Comparison of ENCODE assay signal across 8 cellular contexts in the genomic region with DNA sequence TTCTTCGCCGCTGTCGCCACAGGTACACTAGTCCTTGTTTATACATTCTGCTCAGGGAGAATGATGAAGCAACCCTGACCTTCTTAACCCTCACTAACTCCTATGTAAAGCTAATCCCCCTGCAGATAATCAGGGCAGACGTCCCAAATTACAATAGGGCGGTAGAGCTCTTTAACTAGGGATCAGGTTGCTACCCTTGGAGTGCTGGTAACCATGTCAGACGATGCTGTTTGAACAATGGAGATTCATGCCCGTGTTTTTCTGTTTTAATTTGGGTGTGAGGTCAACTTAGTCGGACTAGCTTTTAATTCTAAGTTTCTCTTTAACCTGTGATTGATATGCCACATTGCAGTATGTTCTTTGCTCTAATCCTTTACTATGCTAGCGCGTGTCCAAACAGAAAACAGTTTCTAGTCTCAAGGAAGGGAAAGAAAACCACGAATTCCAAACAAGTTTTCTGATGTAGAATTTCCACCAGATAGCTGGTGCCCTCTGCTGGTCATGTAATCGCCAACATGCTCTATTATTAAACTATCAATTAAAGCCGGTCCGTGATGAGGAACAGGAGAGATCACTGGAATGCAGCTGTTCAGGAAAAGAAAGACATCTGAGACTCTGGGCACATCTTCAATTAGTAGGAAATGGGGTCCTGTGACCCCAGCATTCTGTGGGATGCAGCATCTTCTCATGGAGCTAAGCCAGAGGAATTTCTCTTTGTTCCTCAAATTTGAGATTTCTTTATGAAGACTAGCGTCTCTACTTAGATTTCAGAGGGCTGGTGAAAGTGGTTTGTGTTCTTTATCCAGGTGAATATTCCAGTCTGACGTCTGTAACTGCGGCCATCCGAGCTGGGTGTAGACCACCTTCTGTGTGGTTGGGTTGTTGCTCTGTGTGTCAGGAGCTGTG.
A peak's percentile ranks its signal among the peaks of the same experiment; 100 is the strongest.
DNase-seq lines count a peak whose midpoint lies in the region; ATAC-seq and TF ChIP-seq lines count a peak whose summit lies in the region.

No MANE protein-coding gene starts in this region.

- no peak for ATAC-seq in HG02610 (IDR thresholded peaks at IDR 0.05; ENCODE audit: unreplicated experiment)

- DNase-seq in SIG-M5 treated with dmso at 0.1 percent for 504 hours (lab: John Stamatoyannopoulos, UW; ENCODE audit: unreplicated experiment) (peak; percentile 46), SIG-M5 (lab: John Stamatoyannopoulos, UW) (no peak), NCI-H187 treated with DMSO at 0.1 percent for 48 hours (lab: John Stamatoyannopoulos, UW) (peak; percentile 26), dedifferentiated amniotic fluid mesenchymal stem cell (ENCODE audit: extremely low spot score) (peak; percentile 83), kidney tubule cell (ENCODE audit: low spot score) (peak; percentile 63)
- peak; percentile 19 for DNase-seq in stimulated activated CD4-positive, alpha-beta T cell treated with anti-CD3 and anti-CD28 coated beads, Interleukin-1b, Interleukin-23, amount 100 ng/mL, for 48 hours

- peak; percentile 94 for TF ChIP-seq CTCF in VCaP (conservative IDR thresholded peaks at IDR 0.05)

- H3K27ac ChIP-seq in VCaP: peak overlapping the region; percentile 25; the same call in 1 of the 2 replicates
